19 cellular contexts compared by ENCODE assay signal in the genomic region with DNA sequence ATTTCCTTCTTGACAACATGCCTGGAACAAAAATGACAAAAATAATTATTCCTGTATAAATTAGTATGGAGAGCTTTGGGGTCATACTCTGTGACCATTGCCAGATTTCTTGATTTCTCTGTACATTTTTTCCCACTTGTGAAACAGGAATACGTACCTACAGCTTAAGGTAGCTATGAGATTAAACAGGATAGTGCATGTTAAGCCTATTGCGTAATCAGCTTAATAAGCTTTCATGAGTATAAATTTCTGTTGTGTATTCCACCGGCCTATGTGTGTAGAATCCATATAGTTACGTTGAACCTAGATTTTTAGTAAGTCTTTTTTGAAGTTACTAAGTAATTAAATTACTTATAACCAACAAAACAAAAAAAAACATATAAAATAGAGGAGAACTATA.
A peak's percentile ranks its signal among the peaks of the same experiment; 100 is the strongest.
DNase-seq lines count a peak whose midpoint lies in the region; ATAC-seq, FAIRE-seq and TF ChIP-seq lines count a peak whose summit lies in the region.
"Had no signal": no experiment of that assay in that cellular context is flagged by ENCODE, and none has a peak within 500 bp of the region (broad histone marks: within the 10 kb centered on the region; RNA-seq: fewer than 3 reads in every experiment).

No MANE protein-coding gene starts in this region.

- 72% methylated on average over 4 of the region's 4 CpGs for WGBS in mammary epithelial cell (ENCODE audit: low coverage, missing lambda C conversion rate)

- no peaks in the 10 kb centered on the region for H3K27me3 Mint-ChIP-seq in glutamatergic neuron (ENCODE audit: unreplicated experiment)
- peaks cover 0 to 8% (median 5%) of the 10 kb centered on the region in 5 donors for H3K27me3 Mint-ChIP-seq in naive thymus-derived CD4-positive, alpha-beta T cell
- no peaks in the 10 kb centered on the region for H3K27me3 Mint-ChIP-seq in activated CD4-positive, alpha-beta memory T cell treated with anti-CD3 and anti-CD28 coated beads, Interleukin-2, amount 10 ng/mL, durations not matched to agents 7 days and 5 days

- no peak overlapping the region for H3K27ac ChIP-seq in mammary epithelial cell (ENCODE audit: insufficient read depth, low read depth, low read length)
- no peak overlapping the region for H3K27ac ChIP-seq in naive thymus-derived CD4-positive, alpha-beta T cell (ENCODE audit: low read depth, low read length)
- H3K27ac ChIP-seq: HL-60 had no signal

- no peak overlapping the region for H3K4me3 ChIP-seq in mammary epithelial cell (replicated peaks in 1 of 3; ENCODE audit: insufficient read depth in 1 of 3, low read depth in 2 of 3, low read length in 3 of 3)
- H3K4me3 ChIP-seq in naive thymus-derived CD4-positive, alpha-beta T cell (ENCODE audit: low read length) = no peak overlapping the region

- H3K27me3 ChIP-seq in mammary epithelial cell (ENCODE audit: insufficient read depth, low read length) = no peaks in the 10 kb centered on the region
- no peaks in the 10 kb centered on the region for H3K27me3 ChIP-seq in naive thymus-derived CD4-positive, alpha-beta T cell (ENCODE audit: control insufficient read depth in 2 of 2, insufficient read depth in 2 of 2, low read length in 2 of 2)

- peaks cover 30% of the 10 kb centered on the region for H3K4me1 Mint-ChIP-seq in glutamatergic neuron (ENCODE audit: low read depth, unreplicated experiment)
- H3K4me1 Mint-ChIP-seq in naive thymus-derived CD4-positive, alpha-beta T cell = no peaks in the 10 kb centered on the region
- no peaks in the 10 kb centered on the region for H3K4me1 Mint-ChIP-seq in activated CD4-positive, alpha-beta memory T cell treated with anti-CD3 and anti-CD28 coated beads, Interleukin-2, amount 10 ng/mL, durations not matched to agents 7 days and 5 days
- H3K4me1 Mint-ChIP-seq: CD14-positive monocyte had no signal

- H3K4me1 ChIP-seq in mammary epithelial cell (ENCODE audit: insufficient read depth, low read length) = peaks cover 13% of the 10 kb centered on the region
- no peaks in the 10 kb centered on the region for H3K4me1 ChIP-seq in naive thymus-derived CD4-positive, alpha-beta T cell (ENCODE audit: control insufficient read depth in 2 of 2, insufficient read depth in 2 of 2, low read length in 2 of 2)

- H3K36me3 Mint-ChIP-seq in glutamatergic neuron (ENCODE audit: unreplicated experiment) = no peaks in the 10 kb centered on the region
- no peaks in the 10 kb centered on the region for H3K36me3 Mint-ChIP-seq in naive thymus-derived CD4-positive, alpha-beta T cell
- no peaks in the 10 kb centered on the region for H3K36me3 Mint-ChIP-seq in activated CD4-positive, alpha-beta memory T cell treated with anti-CD3 and anti-CD28 coated beads, Interleukin-2, amount 10 ng/mL, durations not matched to agents 7 days and 5 days (ENCODE audit: low read depth)
- H3K36me3 Mint-ChIP-seq: CD14-positive monocyte had no signal

- dilution Hi-C loops in mammary epithelial cell (cut with HindIII; ENCODE audit: low sequenced_read_pairs) = no loop called here

- peak overlapping the region; percentile 74 for H3K27ac Mint-ChIP-seq in glutamatergic neuron (ENCODE audit: unreplicated experiment)
- H3K27ac Mint-ChIP-seq in naive thymus-derived CD4-positive, alpha-beta T cell = no peak overlapping the region
- no peak overlapping the region for H3K27ac Mint-ChIP-seq in activated CD4-positive, alpha-beta memory T cell treated with anti-CD3 and anti-CD28 coated beads, Interleukin-2, amount 10 ng/mL, durations not matched to agents 7 days and 5 days
- H3K27ac Mint-ChIP-seq: CD14-positive monocyte had no signal

- H3K4me2 ChIP-seq in mammary epithelial cell (ENCODE audit: insufficient read depth, low read depth, low read length) = peak overlapping the region; percentile 12

- peak; percentile 95 for FAIRE-seq in D721Med (lab: Jason Lieb, UNC)
- FAIRE-seq: G401.6, HTR-8/SVneo had no signal

- H3K4me3 Mint-ChIP-seq in glutamatergic neuron (ENCODE audit: unreplicated experiment) = peak overlapping the region; percentile 4
- H3K4me3 Mint-ChIP-seq in naive thymus-derived CD4-positive, alpha-beta T cell = no peak overlapping the region
- H3K4me3 Mint-ChIP-seq in activated CD4-positive, alpha-beta memory T cell treated with anti-CD3 and anti-CD28 coated beads, Interleukin-2, amount 10 ng/mL, durations not matched to agents 7 days and 5 days = no peak overlapping the region
- H3K4me3 Mint-ChIP-seq: CD14-positive monocyte had no signal

- H3K9me3 ChIP-seq in mammary epithelial cell (replicated peaks; ENCODE audit: insufficient read depth, low read length) = no peaks in the 10 kb centered on the region
- H3K9me3 ChIP-seq in naive thymus-derived CD4-positive, alpha-beta T cell (ENCODE audit: control insufficient read depth in 2 of 3, low read length in 3 of 3) = no peaks in the 10 kb centered on the region

- CTCF ChIA-PET in mammary epithelial cell (lab: Charles Lee; ENCODE audit: low non-redundant PET) = no interaction called here
- CTCF ChIA-PET in naive thymus-derived CD4-positive, alpha-beta T cell (lab: Charles Lee) = no interaction called here
- CTCF ChIA-PET in activated CD4-positive, alpha-beta memory T cell treated with anti-CD3 and anti-CD28 coated beads, Interleukin-2, amount 10 ng/mL, durations not matched to agents 7 days and 5 days (lab: Charles Lee) = no interaction called here

- no peak for TF ChIP-seq CTCF in D721Med (IDR thresholded peaks at IDR 0.05; ENCODE audit: insufficient read depth, missing control alignments)
- TF ChIP-seq CTCF in mammary epithelial cell (conservative IDR thresholded peaks at IDR 0.05 in 1 of 2, IDR thresholded peaks at IDR 0.05 in 1 of 2; ENCODE audit: extremely low read depth in 1 of 2, insufficient read depth in 1 of 2, low read depth in 1 of 2, low read length in 2 of 2) = no peak
- no peak for TF ChIP-seq CTCF in glutamatergic neuron (IDR thresholded peaks at IDR 0.05; ENCODE audit: partially characterized antibody, unreplicated experiment)

- ATAC-seq in naive thymus-derived CD4-positive, alpha-beta T cell = no peak
- no peak for ATAC-seq in GM21619 (IDR thresholded peaks at IDR 0.05; ENCODE audit: unreplicated experiment)
- ATAC-seq: PC-3 had no signal

- POLR2A ChIA-PET in naive thymus-derived CD4-positive, alpha-beta T cell (lab: Charles Lee) = no interaction called here
- POLR2A ChIA-PET in activated CD4-positive, alpha-beta memory T cell treated with anti-CD3 and anti-CD28 coated beads, Interleukin-2, amount 10 ng/mL, durations not matched to agents 7 days and 5 days (lab: Charles Lee) = no interaction called here

- DNase-seq in D721Med (ENCODE audit: insufficient read length, low spot score) (no peak), NCI-H82 (lab: John Stamatoyannopoulos, UW) (peak; percentile 82), mammary epithelial cell (peak; percentile 53), glutamatergic neuron (no peak)
- DNase-seq in naive thymus-derived CD4-positive, alpha-beta T cell = no peak
- DNase-seq in activated CD4-positive, alpha-beta memory T cell treated with anti-CD3 and anti-CD28 coated beads, Interleukin-2, amount 10 ng/mL, durations not matched to agents 7 days and 5 days = no peak
- DNase-seq: DMS 273 treated with DMSO at 0.1 percent for 48 hours, DND-41, H7, MV-4-11, NCI-H187, NCI-H2107, NCI-H226, PC-3 had no signal

- intact Hi-C loops in mammary epithelial cell (cut with micrococcal nuclease) = no loop called here
- intact Hi-C loops in naive thymus-derived CD4-positive, alpha-beta T cell (cut with micrococcal nuclease) = no loop called here

- no peak overlapping the region for H2AFZ ChIP-seq in mammary epithelial cell (ENCODE audit: low read depth, low read length)

- H3K9me3 Mint-ChIP-seq in glutamatergic neuron (ENCODE audit: unreplicated experiment) = peaks cover 3% of the 10 kb centered on the region
- peaks cover 0 to 4% (median 0%) of the 10 kb centered on the region in 11 donors for H3K9me3 Mint-ChIP-seq in naive thymus-derived CD4-positive, alpha-beta T cell
- H3K9me3 Mint-ChIP-seq in activated CD4-positive, alpha-beta memory T cell treated with anti-CD3 and anti-CD28 coated beads, Interleukin-2, amount 10 ng/mL, durations not matched to agents 7 days and 5 days = no peaks in the 10 kb centered on the region

- no peaks in the 10 kb centered on the region for H3K36me3 ChIP-seq in mammary epithelial cell (ENCODE audit: insufficient read depth, low read length)
- no peaks in the 10 kb centered on the region for H3K36me3 ChIP-seq in naive thymus-derived CD4-positive, alpha-beta T cell (ENCODE audit: control insufficient read depth in 2 of 3, insufficient read depth in 3 of 3, low read length in 3 of 3)

- no TSS peak for BruUV-seq in mammary epithelial cell (replicated peaks; lab: Mats Ljungman, UMichigan)

- no peaks in the 10 kb centered on the region for H3K79me2 ChIP-seq in mammary epithelial cell (ENCODE audit: insufficient read depth, low read length)

- in situ Hi-C loops in mammary epithelial cell (cut with MboI; ENCODE audit: low sequenced_read_pairs in 2 of 2) = no loop called here

- H4K20me1 ChIP-seq in mammary epithelial cell (ENCODE audit: insufficient read depth, low read length) = no peaks in the 10 kb centered on the region

- H3K9ac ChIP-seq in mammary epithelial cell (ENCODE audit: insufficient read depth, low read length) = no peak overlapping the region

Comparison
In these comparisons a context has a peak if more than half of its experiments do, and no peak if none do; other contexts are left out.
1. DNase-seq: peak in NCI-H82 (single experiment) and mammary epithelial cell (single experiment); none in D721Med (single experiment), glutamatergic neuron (single experiment), naive thymus-derived CD4-positive, alpha-beta T cell (0 of 9) and activated CD4-positive, alpha-beta memory T cell treated with anti-CD3 and anti-CD28 coated beads, Interleukin-2, amount 10 ng/mL, durations not matched to agents 7 days and 5 days (single experiment).